1 cellular context compared by ENCODE assay signal in the genomic region with DNA sequence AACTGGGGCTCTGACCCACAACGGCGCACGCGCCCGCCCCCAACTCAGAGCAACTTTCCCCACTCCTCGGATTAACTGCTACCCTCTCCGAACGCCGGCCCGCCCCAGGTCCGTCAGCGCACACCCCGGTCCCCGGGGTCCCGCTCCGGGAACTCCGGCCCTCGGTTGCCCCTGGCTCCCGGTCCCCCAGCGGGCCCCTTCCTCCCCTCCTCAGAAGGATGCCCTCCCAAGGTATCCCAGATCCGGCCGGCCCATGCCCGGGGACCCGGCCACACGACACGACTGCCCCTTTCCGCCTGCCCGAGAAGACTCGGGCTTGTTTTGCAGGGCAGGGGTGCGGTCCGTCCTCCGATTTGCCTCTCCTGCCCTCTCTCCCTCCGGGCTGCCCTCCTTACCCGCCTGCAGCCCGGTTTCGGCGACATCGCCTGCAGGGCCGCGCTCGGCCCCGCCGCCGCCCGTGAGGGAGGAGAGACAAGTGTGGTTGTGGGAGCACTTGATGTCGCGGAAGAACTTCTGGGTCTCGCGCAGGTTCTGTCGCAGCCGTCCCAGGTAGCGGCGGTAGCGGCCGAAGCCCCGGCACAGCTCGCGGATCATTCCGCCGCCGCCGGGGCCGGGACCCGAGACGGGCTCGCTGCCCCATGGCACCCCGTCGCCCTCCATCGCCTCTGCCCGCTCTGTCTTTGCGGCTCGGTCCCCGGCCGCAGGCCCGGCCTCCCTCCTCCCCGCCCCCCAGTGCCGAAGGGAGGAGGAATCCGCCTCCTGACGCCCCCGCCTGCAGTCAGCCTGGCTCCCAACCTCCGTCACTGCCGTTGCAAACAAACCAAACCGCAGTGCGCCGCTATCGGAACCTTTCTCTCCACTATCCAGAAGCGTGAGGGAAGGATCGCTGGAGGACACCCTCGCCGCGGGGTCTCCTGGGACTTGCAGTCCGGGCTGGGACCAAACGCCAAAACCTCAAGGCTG.
TF ChIP-seq lines count a peak whose summit lies in the region.

A gene with protein sequence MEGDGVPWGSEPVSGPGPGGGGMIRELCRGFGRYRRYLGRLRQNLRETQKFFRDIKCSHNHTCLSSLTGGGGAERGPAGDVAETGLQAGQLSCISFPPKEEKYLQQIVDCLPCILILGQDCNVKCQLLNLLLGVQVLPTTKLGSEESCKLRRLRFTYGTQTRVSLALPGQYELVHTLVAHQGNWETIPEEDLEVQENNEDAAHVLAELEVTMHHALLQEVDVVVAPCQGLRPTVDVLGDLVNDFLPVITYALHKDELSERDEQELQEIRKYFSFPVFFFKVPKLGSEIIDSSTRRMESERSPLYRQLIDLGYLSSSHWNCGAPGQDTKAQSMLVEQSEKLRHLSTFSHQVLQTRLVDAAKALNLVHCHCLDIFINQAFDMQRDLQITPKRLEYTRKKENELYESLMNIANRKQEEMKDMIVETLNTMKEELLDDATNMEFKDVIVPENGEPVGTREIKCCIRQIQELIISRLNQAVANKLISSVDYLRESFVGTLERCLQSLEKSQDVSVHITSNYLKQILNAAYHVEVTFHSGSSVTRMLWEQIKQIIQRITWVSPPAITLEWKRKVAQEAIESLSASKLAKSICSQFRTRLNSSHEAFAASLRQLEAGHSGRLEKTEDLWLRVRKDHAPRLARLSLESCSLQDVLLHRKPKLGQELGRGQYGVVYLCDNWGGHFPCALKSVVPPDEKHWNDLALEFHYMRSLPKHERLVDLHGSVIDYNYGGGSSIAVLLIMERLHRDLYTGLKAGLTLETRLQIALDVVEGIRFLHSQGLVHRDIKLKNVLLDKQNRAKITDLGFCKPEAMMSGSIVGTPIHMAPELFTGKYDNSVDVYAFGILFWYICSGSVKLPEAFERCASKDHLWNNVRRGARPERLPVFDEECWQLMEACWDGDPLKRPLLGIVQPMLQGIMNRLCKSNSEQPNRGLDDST (minus strand): TSS at position 827 of the 963 bp plus-strand sequence. CDS start 167 bp downstream, at position 660.

TF ChIP-seq in GM12878, 131 proteins besides CTCF, POLR2A, EP300 and RAD21 (continued from another document):
- TF ChIP-seq RB1 (IDR thresholded peaks at IDR 0.05; ENCODE audit: borderline replicate concordance) (peak; percentile 65; the same call in 1 of the 2 replicates), KAT2A (conservative IDR thresholded peaks at IDR 0.05; ENCODE audit: control insufficient read depth, low read depth, low read length) (no peak), SUZ12 (IDR thresholded peaks at IDR 0.05; ENCODE audit: unreplicated experiment) (no peak), TCF7 (IDR thresholded peaks at IDR 0.05; ENCODE audit: borderline replicate concordance) (peak; percentile 41; the same call in 1 of the 2 replicates), JUNB (IDR thresholded peaks at IDR 0.05) (no peak), RCOR1 (conservative IDR thresholded peaks at IDR 0.05; ENCODE audit: low read depth, low read length) (no peak), SMAD1 (IDR thresholded peaks at IDR 0.05; ENCODE audit: low read depth, partially characterized antibody) (no peak)
TF ChIP-seq in GM12878: peak in this region for 78.
